In the genomic region with DNA sequence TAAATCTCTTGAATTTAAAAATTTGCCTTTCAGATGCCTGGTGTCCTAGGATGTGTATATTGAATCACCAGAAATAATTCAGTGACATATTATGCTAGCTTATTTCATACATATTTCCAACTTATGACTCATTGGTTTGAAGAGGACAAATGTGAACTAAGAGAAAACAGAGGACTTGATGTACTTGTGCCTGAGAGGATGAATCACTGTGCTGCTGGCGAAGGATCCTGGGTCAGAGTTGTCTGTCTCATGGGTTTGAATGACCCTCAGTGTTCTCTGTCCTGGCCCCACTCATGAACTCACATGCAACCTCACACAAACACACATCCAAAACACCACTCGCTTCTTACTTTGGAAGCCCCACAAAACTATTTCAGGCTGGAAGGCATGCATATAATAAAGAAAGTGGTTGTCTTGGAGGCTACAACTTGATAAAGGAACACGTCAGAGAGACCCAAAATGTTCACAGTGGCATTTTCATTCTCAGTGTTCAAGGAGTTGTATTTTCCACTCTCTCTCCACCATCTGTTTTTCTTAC, we compare ENCODE assay signal across 9 cellular contexts.
DNase-seq lines count a peak whose midpoint lies in the region; ATAC-seq, FAIRE-seq and TF ChIP-seq lines count a peak whose summit lies in the region.
"Had no signal": no experiment of that assay in that cellular context is flagged by ENCODE, and none has a peak within 500 bp of the region (broad histone marks: within the 10 kb centered on the region; RNA-seq: fewer than 3 reads in every experiment).

No MANE protein-coding gene starts in this region.

- peak overlapping the region; percentile 46 for H3K4me2 ChIP-seq in keratinocyte (ENCODE audit: control insufficient read depth, extremely low read depth, insufficient read depth, low read depth, low read length)

- no peak for TF ChIP-seq CTCF in breast epithelium (IDR thresholded peaks at IDR 0.05)
- TF ChIP-seq CTCF in keratinocyte (optimal IDR thresholded peaks at IDR 0.05 in 1 of 3, IDR thresholded peaks at IDR 0.05 in 1 of 3, conservative IDR thresholded peaks at IDR 0.05 in 1 of 3; ENCODE audit: extremely low read depth in 1 of 3, insufficient read depth in 2 of 3, low read length in 3 of 3): no peak
- no peak for TF ChIP-seq CTCF in stomach (IDR thresholded peaks at IDR 0.05)

- no peaks in the 10 kb centered on the region for H3K36me3 ChIP-seq in breast epithelium
- no peaks in the 10 kb centered on the region for H3K36me3 ChIP-seq in keratinocyte (ENCODE audit: control insufficient read depth in 2 of 2, extremely low read depth in 1 of 2, insufficient read depth in 2 of 2, low read length in 2 of 2)
- H3K36me3 ChIP-seq in stomach: no peaks in the 10 kb centered on the region

- H3K27ac ChIP-seq in breast epithelium (peak overlapping the region; percentile 83 to 97), keratinocyte (ENCODE audit: control insufficient read depth, insufficient read depth, low read length) (peak overlapping the region; percentile 55), stomach (peak overlapping the region in 4 of 5 donors; percentile 67 to 75 (median 70))

- TF ChIP-seq EP300 in stomach (IDR thresholded peaks at IDR 0.05): peak; percentile 68

- no peaks in the 10 kb centered on the region for H4K20me1 ChIP-seq in keratinocyte (ENCODE audit: control insufficient read depth, extremely low read depth, insufficient read depth, low read length)

- DNase-seq in Kasumi-1 (lab: John Stamatoyannopoulos, UW): peak; percentile 27 to 28
- DNase-seq in breast epithelium (ENCODE audit: low spot score in 2 of 2): peak in 1 of 2 donors; percentile 85
- peak; percentile 5 for DNase-seq in keratinocyte (ENCODE audit: low read depth, low spot score)
- DNase-seq in stomach: no peak
- DNase-seq in GF-D8 (lab: John Stamatoyannopoulos, UW): no peak
- no peak for DNase-seq in activated gamma-delta T cell (lab: John Stamatoyannopoulos, UW)
- DNase-seq: NCI-H526 had no signal

- peak; percentile 81 for FAIRE-seq in keratinocyte (lab: Jason Lieb, UNC)

- H3K9ac ChIP-seq in keratinocyte (ENCODE audit: control insufficient read depth, extremely low read depth, insufficient read depth, low read length): no peak overlapping the region

- H3K9me1 ChIP-seq in keratinocyte (ENCODE audit: control insufficient read depth, extremely low read depth, insufficient read depth, low read length): no peaks in the 10 kb centered on the region

- no peaks in the 10 kb centered on the region for H3K9me3 ChIP-seq in breast epithelium
- H3K9me3 ChIP-seq in keratinocyte (ENCODE audit: control insufficient read depth, low read depth, low read length): no peaks in the 10 kb centered on the region
- H3K9me3 ChIP-seq in stomach: peaks cover 0 to 4% (median 0%) of the 10 kb centered on the region in 4 donors

- H3K27me3 ChIP-seq in breast epithelium: no peaks in the 10 kb centered on the region
- H3K27me3 ChIP-seq in keratinocyte (ENCODE audit: control insufficient read depth, extremely low read depth, insufficient read depth, low read length): no peaks in the 10 kb centered on the region
- H3K27me3 ChIP-seq in stomach: no peaks in the 10 kb centered on the region

- H3K79me2 ChIP-seq in keratinocyte (ENCODE audit: control insufficient read depth, insufficient read depth, low read length): no peaks in the 10 kb centered on the region

- H3K4me1 ChIP-seq in breast epithelium (peaks cover 7% of the 10 kb centered on the region in 2 donors), keratinocyte (ENCODE audit: control insufficient read depth, extremely low read depth, insufficient read depth, low read length) (peaks cover 20% of the 10 kb centered on the region), stomach (peaks cover 0 to 6% (median 0%) of the 10 kb centered on the region in 4 donors)

- no peak overlapping the region for H2AFZ ChIP-seq in keratinocyte (ENCODE audit: control insufficient read depth, low read length)

- 62 to 81% (median 69%) methylated on average over 3 of the region's 3 CpGs for WGBS in stomach, 5 donors

- TF ChIP-seq POLR2A in breast epithelium (IDR thresholded peaks at IDR 0.05) (no peak), stomach (IDR thresholded peaks at IDR 0.05) (no peak)

- dilution Hi-C loops in keratinocyte (cut with MboI; ENCODE audit: extremely low pct_ligation_motif_present, low sequenced_read_pairs): no loop called here

- ATAC-seq in HG02870 (IDR thresholded peaks at IDR 0.05; ENCODE audit: unreplicated experiment): no peak
- no peak for ATAC-seq in GM19023 (IDR thresholded peaks at IDR 0.05; ENCODE audit: unreplicated experiment)

- H3K4me3 ChIP-seq in breast epithelium (no peak overlapping the region), keratinocyte (ENCODE audit: control insufficient read depth in 2 of 3, extremely low read depth in 1 of 3, insufficient read depth in 2 of 3, low read depth in 1 of 3, low read length in 3 of 3) (no peak overlapping the region), stomach (no peak overlapping the region)

- intact Hi-C loops in breast epithelium (cut with DNase I; ENCODE audit: low total_unique reads) (no loop called here), stomach (cut with DNase I; ENCODE audit: low total_unique reads) (no loop called here)

Comparison
In these comparisons a context has a peak if more than half of its experiments do, and no peak if none do; other contexts are left out.
1. DNase-seq: peak in Kasumi-1 (2 of 2) and keratinocyte (single experiment); none in stomach (single experiment), GF-D8 (single experiment) and activated gamma-delta T cell (single experiment).
2. Peak in every context shown above with its lines, with median percentiles within 50 percentile points of each other: H3K27ac ChIP-seq.